In genomic region chr10:114043532-114044250, GRCh38 we compare ENCODE assay signal across 8 cellular contexts. TPM values are rescaled to one million over a fixed set of nuclear protein-coding genes. Genes with fewer than 3 reads are reported as not detected.
DNase-seq lines count a peak whose midpoint lies in the region; ATAC-seq, FAIRE-seq and TF ChIP-seq lines count a peak whose summit lies in the region.

TSS of gene ADRB1 (plus strand) at chr10:114043866. CDS start at chr10:114044133, 267 bp downstream.

- H3K4me1 Mint-ChIP-seq in activated naive CD8-positive, alpha-beta T cell treated with anti-CD3 and anti-CD28 coated beads for 36 hours, result peaks cover 13% of the 10 kb centered on the region

- ATAC-seq in HG03342 (IDR thresholded peaks at IDR 0.05; ENCODE audit: unreplicated experiment) (peak; percentile 38), heart right ventricle (peak; percentile 88 to 94 (median 91))

- H3K79me2 ChIP-seq in osteoblast (ENCODE audit: insufficient read depth, low read length), result no peaks in the 10 kb centered on the region

- peaks cover 0 to 82% (median 10%) of the 10 kb centered on the region in 7 donors for H3K27me3 ChIP-seq in heart right ventricle
- H3K27me3 ChIP-seq in osteoblast (ENCODE audit: insufficient read depth, low read length), result peaks cover 77% of the 10 kb centered on the region

- no peaks in the 10 kb centered on the region for H3K36me3 ChIP-seq in heart right ventricle
- no peaks in the 10 kb centered on the region for H3K36me3 ChIP-seq in osteoblast (ENCODE audit: insufficient read depth, low read length)

- 0 to 1% methylated on average over 59 to 91 of the region's 91 CpGs for WGBS in heart right ventricle, 2 donors

- H3K4me1 ChIP-seq in heart right ventricle (peaks cover 0 to 25% (median 7%) of the 10 kb centered on the region in 9 donors), osteoblast (ENCODE audit: insufficient read depth, low read length) (no peaks in the 10 kb centered on the region)

- peak within 1 kb of the TSS; percentile 72 for H3K4me3 Mint-ChIP-seq in activated naive CD8-positive, alpha-beta T cell treated with anti-CD3 and anti-CD28 coated beads for 36 hours

- H3K9me3 Mint-ChIP-seq in activated naive CD8-positive, alpha-beta T cell treated with anti-CD3 and anti-CD28 coated beads for 36 hours, result peaks cover 1% of the 10 kb centered on the region

- TF ChIP-seq CTCF in heart right ventricle (IDR thresholded peaks at IDR 0.05) (no peak), osteoblast (IDR thresholded peaks at IDR 0.05; ENCODE audit: extremely low read depth, low read depth, low read length) (no peak)

- DNase-seq in 8988T (peak; percentile 92), GM12892 (ENCODE audit: insufficient read length) (peak; percentile 61), NOMO-1 treated with dmso at 0.1 percent for 144 hours (lab: John Stamatoyannopoulos, UW; ENCODE audit: unreplicated experiment) (peak; percentile 32), heart right ventricle (peak; percentile 93 to 94), osteoblast (ENCODE audit: insufficient read length, low spot score, missing footprints) (peak; percentile 85), SHP77 (lab: John Stamatoyannopoulos, UW) (no peak)
- DNase-seq in activated naive CD8-positive, alpha-beta T cell treated with anti-CD3 and anti-CD28 coated beads for 36 hours, result peak; percentile 35

- TF ChIP-seq POLR2A in GM12892 (IDR thresholded peaks at IDR 0.05; ENCODE audit: low read depth, low read length), result no peak

- H3K4me3 ChIP-seq in heart right ventricle (peak within 1 kb of the TSS; percentile 47 to 66 (median 60)), osteoblast (ENCODE audit: insufficient read depth, low read length) (no peak within 1 kb of the TSS)

- H3K27me3 Mint-ChIP-seq in activated naive CD8-positive, alpha-beta T cell treated with anti-CD3 and anti-CD28 coated beads for 36 hours, result peaks cover 90% of the 10 kb centered on the region

- H3K36me3 Mint-ChIP-seq in activated naive CD8-positive, alpha-beta T cell treated with anti-CD3 and anti-CD28 coated beads for 36 hours, result no peaks in the 10 kb centered on the region

- peak; percentile 61 for FAIRE-seq in GM12892 (lab: Jason Lieb, UNC)

- no peak within 1 kb of the TSS for H3K4me2 ChIP-seq in osteoblast (ENCODE audit: insufficient read depth, low read length)

- H3K27ac Mint-ChIP-seq in activated naive CD8-positive, alpha-beta T cell treated with anti-CD3 and anti-CD28 coated beads for 36 hours, result no peak within 1 kb of the TSS

- peak within 1 kb of the TSS; percentile 74 to 92 (median 89) for H3K27ac ChIP-seq in heart right ventricle
- H3K27ac ChIP-seq in osteoblast (ENCODE audit: low read depth, low read length), result no peak within 1 kb of the TSS

- H4K20me1 ChIP-seq in osteoblast (ENCODE audit: insufficient read depth, low read length), result no peaks in the 10 kb centered on the region

- intact Hi-C loops in heart right ventricle (cut with DNase I), result loop anchor here in 8 of 10 donors (2.0 to 10.0 kb wide), 14 partner anchors 21 to 189 kb away; partner anchors contain the start of genes DCLRE1A (in 3 of the 8) and NHLRC2 (in 3 of the 8)

- peak within 1 kb of the TSS; percentile 56 for H2AFZ ChIP-seq in osteoblast (ENCODE audit: low read length)

- H3K9me3 ChIP-seq in heart right ventricle (no peaks in the 10 kb centered on the region), osteoblast (ENCODE audit: low read depth, low read length) (no peaks in the 10 kb centered on the region)

RNA-seq across cellular contexts. Expression of gene ADRB1, which starts in this region (rescaled TPM):
- 0.49 TPM for polyA plus RNA-seq in GM12892 (2012; ENCODE audit: missing spikeins)
- total RNA-seq in activated naive CD8-positive, alpha-beta T cell treated with anti-CD3 and anti-CD28 coated beads for 36 hours, result under 1 TPM in 1 of 2 experiments, not detected in 1; 0.14 TPM
- total RNA-seq in heart right ventricle (10 to 100 TPM; 24.4 to 98.7 (median 40.6) TPM), osteoblast (not detected in 2 replicates)
- 10 to 100 TPM in 1 of 2 donors, 1 to 10 TPM in 1; 4.7 to 28.5 TPM for polyA plus RNA-seq in heart right ventricle

Comparison
In these comparisons a context has a peak if more than half of its experiments do, and no peak if none do; other contexts are left out.
1. RNA of gene ADRB1 (total RNA-seq): 24.4 to 98.7 TPM in heart right ventricle; 0.14 TPM in activated naive CD8-positive, alpha-beta T cell treated with anti-CD3 and anti-CD28 coated beads for 36 hours and not detected in osteoblast; every median in the first group is over 10 times any median in the second.
2. Peak in DNase-seq in activated naive CD8-positive, alpha-beta T cell treated with anti-CD3 and anti-CD28 coated beads for 36 hours; RNA of the gene not detected or under 1 TPM.
3. Peak in DNase-seq in osteoblast; RNA of the gene not detected or under 1 TPM.
4. DNase-seq: peak in 8988T (single experiment), GM12892 (single experiment), NOMO-1 treated with dmso at 0.1 percent for 144 hours (single experiment) and heart right ventricle (2 of 2); none in SHP77 (0 of 2).